Comparison of ENCODE assay signal across 8 cellular contexts in the genomic region with DNA sequence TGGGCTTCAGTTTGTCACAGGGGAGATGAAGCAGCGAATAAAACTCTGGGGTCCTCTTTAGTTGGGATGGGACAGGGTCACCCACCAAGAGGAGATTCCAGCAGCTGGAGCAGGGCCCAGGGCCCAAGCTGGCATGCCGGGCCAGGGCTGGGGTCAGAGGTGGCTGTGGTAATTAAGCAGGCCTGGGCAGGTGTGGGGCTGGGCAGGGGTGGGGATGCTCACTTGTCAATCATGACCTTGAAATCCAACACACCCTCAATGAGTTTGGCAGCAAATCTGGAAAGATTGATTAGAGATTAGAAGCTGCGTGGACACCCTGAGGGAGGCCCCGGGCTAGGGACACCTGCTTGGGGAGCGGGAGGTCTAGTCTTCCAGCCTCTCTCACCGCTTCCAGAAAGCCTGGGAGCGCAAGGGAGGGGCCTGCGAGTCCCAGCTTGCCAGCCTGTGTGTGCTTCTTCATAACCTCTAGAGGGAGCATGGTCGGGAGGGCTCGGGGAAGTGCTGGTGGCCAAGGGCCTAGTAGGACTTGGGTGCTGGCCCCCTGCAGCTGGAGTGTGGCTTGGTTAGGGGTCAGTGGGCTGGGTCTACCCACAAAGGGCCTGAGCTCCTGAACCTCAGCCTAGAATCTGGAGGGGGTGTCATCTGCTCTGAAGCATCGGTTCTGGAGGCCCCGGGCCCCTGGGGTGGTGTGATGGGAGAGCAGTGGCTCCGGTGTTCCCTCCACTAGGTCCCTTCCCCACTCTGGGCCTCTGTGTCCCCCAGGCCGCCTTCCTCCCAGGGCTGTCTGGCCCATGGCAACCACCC. TPM values are rescaled to one million over a fixed set of nuclear protein-coding genes. Genes with fewer than 3 reads are reported as not detected.
A peak's percentile ranks its signal among the peaks of the same experiment; 100 is the strongest.
DNase-seq lines count a peak whose midpoint lies in the region; ATAC-seq, FAIRE-seq and TF ChIP-seq lines count a peak whose summit lies in the region.

No MANE protein-coding gene starts in this region.

- TF ChIP-seq CTCF in brain microvascular endothelial cell (IDR thresholded peaks at IDR 0.05; ENCODE audit: low read depth, low read length, missing control alignments), result peak; percentile 85

- H3K27me3 ChIP-seq in brain microvascular endothelial cell (replicated peaks), result no peaks in the 10 kb centered on the region

- 50% methylated on average over 14 of the region's 14 CpGs for WGBS in urinary bladder

- H3K36me3 ChIP-seq in brain microvascular endothelial cell (replicated peaks) (no peaks in the 10 kb centered on the region), urinary bladder (ENCODE audit: insufficient read depth) (no peaks in the 10 kb centered on the region)

- no peak for ATAC-seq in HG02571 (IDR thresholded peaks at IDR 0.05; ENCODE audit: unreplicated experiment)

- in situ Hi-C loops in brain microvascular endothelial cell (cut with HindIII; ENCODE audit: low pct_ligation_motif_present, low sequenced_read_pairs), result no loop called here

- DNase-seq in Ammon's horn (ENCODE audit: low spot score), result peak; percentile 55
- DNase-seq in GM19239 (ENCODE audit: insufficient read length, low spot score), result peak; percentile 50
- peak; percentile 24 for DNase-seq in NCI-H774 (lab: John Stamatoyannopoulos, UW)
- DNase-seq in brain microvascular endothelial cell, result peak; percentile 44
- peak; percentile 84 for DNase-seq in left kidney (ENCODE audit: low read depth, low spot score)
- DNase-seq in T1000 (lab: John Stamatoyannopoulos, UW), result no peak

- no peaks in the 10 kb centered on the region for H3K4me1 ChIP-seq in urinary bladder (ENCODE audit: insufficient read depth)

- H3K27ac ChIP-seq in brain microvascular endothelial cell (no peak overlapping the region), urinary bladder (ENCODE audit: low read depth) (peak overlapping the region; percentile 26)

- H3K4me3 ChIP-seq in brain microvascular endothelial cell (ENCODE audit: low read depth, low read length) (no peak overlapping the region), urinary bladder (ENCODE audit: low read depth, low read length) (no peak overlapping the region)

- no peak for FAIRE-seq in GM19239 (lab: Jason Lieb, UNC)

RNA-seq across cellular contexts. Expression of a gene that starts 7.6 kb away (rescaled TPM):
- total RNA-seq in urinary bladder, result 15.0 TPM
- 70.7 TPM for polyA plus RNA-seq in urinary bladder

RNA-seq across cellular contexts. Expression of a gene that starts 8.2 kb away (rescaled TPM):
- 48.5 TPM for total RNA-seq in urinary bladder
- 125 TPM for polyA plus RNA-seq in urinary bladder

RNA-seq across cellular contexts. Expression of a gene that starts 22.1 kb away (rescaled TPM):
- 9.0 TPM for total RNA-seq in urinary bladder
- 10.5 TPM for polyA plus RNA-seq in urinary bladder
